In genomic region chr16:15642557-15643452, GRCh38 we compare ENCODE assay signal across 1 cellular context.
TF ChIP-seq lines count a peak whose summit lies in the region.

TSS of gene MARF1 (minus strand) at chr16:15643154. CDS start at chr16:15639233, 3,921 bp downstream.

TF ChIP-seq in HepG2, 621 proteins besides CTCF, POLR2A, EP300 and RAD21 (continued from another document and continues in another):
- 0 out of 2 replicates have a peak, but pooled peaks have one; percentile 79 for TF ChIP-seq ZNF318 (CRISPR knock-in tag; IDR thresholded peaks at IDR 0.05)
- TF ChIP-seq TARDBP (CRISPR knock-in tag; IDR thresholded peaks at IDR 0.05), result peak; percentile 80
- TF ChIP-seq ZNF572 (CRISPR knock-in tag; IDR thresholded peaks at IDR 0.05), result peak; percentile 47; the same call in 1 of the 2 replicates
- TF ChIP-seq ZMAT3 (CRISPR knock-in tag; conservative IDR thresholded peaks at IDR 0.05), result peak; percentile 48; the same call in 1 of the 2 replicates
- TF ChIP-seq ZBTB25 (CRISPR knock-in tag; IDR thresholded peaks at IDR 0.05), result peak; percentile 87
- TF ChIP-seq SRF (IDR thresholded peaks at IDR 0.05; ENCODE audit: low read depth, low read length), result peak; percentile 47; the same call in 1 of the 2 replicates
- TF ChIP-seq BORCS8-MEF2B (CRISPR knock-in tag; IDR thresholded peaks at IDR 0.05), result peak; percentile 71; the same call in 1 of the 2 replicates
- no peak for TF ChIP-seq ZNF567 (CRISPR knock-in tag; IDR thresholded peaks at IDR 0.05; ENCODE audit: borderline replicate concordance)
- peak; percentile 69 for TF ChIP-seq TGIF2 (CRISPR knock-in tag; IDR thresholded peaks at IDR 0.05)
- peak; percentile 87 for TF ChIP-seq ELF4 (CRISPR knock-in tag; IDR thresholded peaks at IDR 0.05; ENCODE audit: borderline replicate concordance)
- peak; percentile 58; the same call in 1 of the 2 replicates for TF ChIP-seq HNF1A (IDR thresholded peaks at IDR 0.05; ENCODE audit: low read depth)
- peak; percentile 74; the same call in 1 of the 2 replicates for TF ChIP-seq HNF1A (CRISPR knock-in tag; IDR thresholded peaks at IDR 0.05; ENCODE audit: borderline replicate concordance)
- peak; percentile 80; the same call in 1 of the 2 replicates for TF ChIP-seq EHMT2 (IDR thresholded peaks at IDR 0.05; ENCODE audit: borderline replicate concordance, low read depth, low read length)
- TF ChIP-seq HOMEZ (CRISPR knock-in tag; IDR thresholded peaks at IDR 0.05; ENCODE audit: low read depth), result peak; percentile 63
- TF ChIP-seq HMG20B (CRISPR knock-in tag; conservative IDR thresholded peaks at IDR 0.05), result peak; percentile 63
- peak; percentile 51; the same call in 1 of the 2 replicates for TF ChIP-seq ZNF281 (CRISPR knock-in tag; IDR thresholded peaks at IDR 0.05; ENCODE audit: borderline replicate concordance)
- TF ChIP-seq HDAC6 (IDR thresholded peaks at IDR 0.05; ENCODE audit: low read depth, low read length), result no peak
- no peak; the same call in 1 of the 2 replicates for TF ChIP-seq ZNF484 (CRISPR knock-in tag; IDR thresholded peaks at IDR 0.05; ENCODE audit: borderline replicate concordance, low read depth)
- peak; percentile 16; the same call in 1 of the 2 replicates for TF ChIP-seq ZNF563 (CRISPR knock-in tag; IDR thresholded peaks at IDR 0.05)
- TF ChIP-seq SRSF1 (optimal IDR thresholded peaks at IDR 0.05; ENCODE audit: low read depth, low read length), result peak; percentile 87
- peak; percentile 82; the same call in 1 of the 2 replicates for TF ChIP-seq ZNF546 (CRISPR knock-in tag; conservative IDR thresholded peaks at IDR 0.05)
- TF ChIP-seq ZNF180 (CRISPR knock-in tag; IDR thresholded peaks at IDR 0.05; ENCODE audit: borderline replicate concordance, low read depth), result no peak
- TF ChIP-seq NFRKB (IDR thresholded peaks at IDR 0.05), result no peak
- peak; percentile 67; the same call in 1 of the 2 replicates for TF ChIP-seq ZNF547 (CRISPR knock-in tag; IDR thresholded peaks at IDR 0.05)
- peak; percentile 79 for TF ChIP-seq SAP130 (CRISPR knock-in tag; IDR thresholded peaks at IDR 0.05; ENCODE audit: low read depth)
- peak; percentile 87 for TF ChIP-seq ARID4A (CRISPR knock-in tag; IDR thresholded peaks at IDR 0.05; ENCODE audit: borderline replicate concordance)
- TF ChIP-seq UBTF (CRISPR knock-in tag; IDR thresholded peaks at IDR 0.05), result peak; percentile 58; the same call in 1 of the 2 replicates
- no peak for TF ChIP-seq ISX (CRISPR knock-in tag; conservative IDR thresholded peaks at IDR 0.05)
